ENCODE assay signal across 4 cellular contexts in the genomic region with DNA sequence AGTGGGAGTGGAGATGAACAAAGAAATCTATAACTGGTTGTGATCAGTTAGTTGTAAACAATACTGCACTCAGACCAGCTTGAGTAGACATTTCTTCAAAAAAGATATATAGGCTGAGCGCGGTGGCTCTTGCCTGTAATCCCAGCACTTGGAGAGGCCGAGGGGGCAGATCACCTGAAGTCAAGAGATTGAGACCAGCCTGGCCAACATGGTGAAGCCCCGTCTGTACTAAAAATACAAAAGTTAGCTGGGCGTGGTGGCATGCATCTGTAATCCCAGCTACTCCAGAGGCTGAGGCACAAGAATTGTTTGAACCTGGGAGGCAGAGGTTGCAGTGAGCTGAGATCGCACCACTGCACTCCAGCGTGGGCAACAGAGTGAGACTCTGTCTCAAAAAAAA. TPM values are rescaled to one million over a fixed set of nuclear protein-coding genes. Genes with fewer than 3 reads are reported as not detected.
"Had no signal": no experiment of that assay in that cellular context is flagged by ENCODE, and none has a peak within 500 bp of the region (broad histone marks: within the 10 kb centered on the region; RNA-seq: fewer than 3 reads in every experiment).

No MANE protein-coding gene starts in this region.

RNA-seq across cellular contexts. Expression of a gene that starts 26.9 kb away (rescaled TPM):
- total RNA-seq: dermis blood vessel endothelial cell, endothelial cell of umbilical vein, fibroblast of villous mesenchyme, foreskin keratinocyte had no signal
